35 cellular contexts compared by ENCODE assay signal in the genomic region with DNA sequence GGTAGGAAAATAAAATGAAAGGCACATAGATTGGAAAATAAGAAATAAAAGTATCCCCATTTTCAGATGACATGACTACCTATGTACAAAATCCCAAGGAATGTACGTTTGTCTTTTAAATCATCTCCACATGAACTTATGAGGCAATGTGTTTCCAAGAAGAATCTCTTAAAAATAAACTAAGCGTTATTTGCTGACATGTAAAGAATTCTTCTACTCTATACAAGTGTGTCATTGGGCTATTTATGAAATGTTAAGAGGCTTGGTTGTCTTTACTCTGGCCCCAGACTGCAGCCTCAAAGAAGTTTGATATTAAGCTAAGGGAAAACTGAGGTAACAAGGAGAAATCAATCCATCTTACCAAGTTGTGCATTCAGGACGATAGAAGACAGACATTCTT. TPM values are rescaled to one million over a fixed set of nuclear protein-coding genes. Genes with fewer than 3 reads are reported as not detected.
"Had no signal": no experiment of that assay in that cellular context is flagged by ENCODE, and none has a peak within 500 bp of the region (broad histone marks: within the 10 kb centered on the region; RNA-seq: fewer than 3 reads in every experiment).

No MANE protein-coding gene starts in this region.

- H3K4me3 ChIP-seq: ascending aorta, body of pancreas, breast epithelium had no signal

- H3K27ac ChIP-seq: ascending aorta, body of pancreas, brain microvascular endothelial cell, breast epithelium, VCaP had no signal

- H3K9me3 Mint-ChIP-seq: activated B cell treated with CpG ODN at 0.5 μM for 24 hours; activated CD4-positive, alpha-beta memory T cell treated with anti-CD3 and anti-CD28 coated beads, Interleukin-2, amount 10 ng/mL, durations not matched to agents 7 days and 5 days; activated CD4-positive, alpha-beta T cell treated with anti-CD3 and anti-CD28 coated beads, Interleukin-2, amount 10 ng/mL, durations not matched to agents 7 days and 5 days; activated naive CD4-positive, alpha-beta T cell treated with anti-CD3 and anti-CD28 coated beads, Interleukin-2, amount 10 ng/mL, durations not matched to agents 7 days and 5 days; activated naive CD4-positive, alpha-beta T cell treated with anti-CD3 and anti-CD28 coated beads, Interleukin-2, amount 50 U/mL, for 24 hours; activated naive CD8-positive, alpha-beta T cell treated with anti-CD3 and anti-CD28 coated beads, Interleukin-2, amount 10 ng/mL, durations not matched to agents 7 days and 5 days; activated T-cell treated with anti-CD3 and anti-CD28 coated beads, Interleukin-2, amount 50 U/mL, for 4 hours; activated T-cell treated with anti-CD3 and anti-CD28 coated beads, Interleukin-2, amount 50 U/mL, for 72 hours; activated T-helper 1 cell treated with anti-CD3 and anti-CD28 coated beads, Interleukin-12 subunit alpha, Interleukin-12 subunit beta, Interleukin-2, Interleukin-4 antibody, amounts not matched to agents 30 ng/mL and 10 ng/mL and 1 ng/mL, durations not matched to agents 14 hours and 24 hours and 36 hours; activated T-helper 17 cell treated with anti-CD3 and anti-CD28 coated beads, Interleukin-2, amount 50 U/mL, for 72 hours; T-helper 1 cell treated with Interleukin-12 subunit alpha and Interleukin-12 subunit beta and Interleukin-4 antibody, amounts not matched to agents 30 μg/mL and 1 μg/mL, for 36 hours; T-helper 2 cell treated with Interferon-gamma antibody and Interleukin-4, amounts not matched to agents 5 μg/mL and 100 μg/mL, for 36 hours had no signal

- H3K4me1 Mint-ChIP-seq: activated B cell treated with CpG ODN at 0.5 μM for 24 hours; activated CD4-positive, alpha-beta T cell treated with anti-CD3 and anti-CD28 coated beads, Interleukin-2, amount 10 ng/mL, durations not matched to agents 7 days and 5 days; activated T-helper 17 cell treated with anti-CD3 and anti-CD28 coated beads, Interleukin-2, amount 50 U/mL, for 72 hours had no signal

- H3K4me1 ChIP-seq: ascending aorta, body of pancreas, breast epithelium had no signal

- H3K9me3 ChIP-seq: ascending aorta, body of pancreas, breast epithelium had no signal

- DNase-seq: activated B cell treated with CpG ODN at 0.5 μM for 24 hours; activated CD4-positive, alpha-beta memory T cell treated with anti-CD3 and anti-CD28 coated beads, Interleukin-2, amount 10 ng/mL, durations not matched to agents 7 days and 5 days; activated CD4-positive, alpha-beta T cell treated with anti-CD3 and anti-CD28 coated beads for 4 hours; activated CD4-positive, alpha-beta T cell treated with anti-CD3 and anti-CD28 coated beads, Interleukin-2, amount 10 ng/mL, durations not matched to agents 7 days and 5 days; activated CD4-positive, alpha-beta T cell treated with anti-CD3 and anti-CD28 coated beads, Interleukin-2, amount 50 U/mL, for 48 hours; activated CD4-positive, CD25-positive, alpha-beta regulatory T cell treated with anti-CD3 and anti-CD28 coated beads, Interleukin-2, amount 50 U/mL, for 72 hours; activated CD8-positive, alpha-beta memory T cell treated with anti-CD3 and anti-CD28 coated beads, Interleukin-2, amount 50 U/mL, for 4 hours; activated effector memory CD4-positive, alpha-beta T cell treated with anti-CD3 and anti-CD28 coated beads, Interleukin-2, amount 50 U/mL, for 16 hours; activated gamma-delta T cell treated with Interleukin-2 at 50 U/mL for 16 hours; activated naive CD4-positive, alpha-beta T cell treated with anti-CD3 and anti-CD28 coated beads, Interleukin-2, amount 10 ng/mL, durations not matched to agents 7 days and 5 days; activated naive CD4-positive, alpha-beta T cell treated with Interleukin-2 at 50 U/mL for 16 hours; activated naive CD8-positive, alpha-beta T cell treated with anti-CD3 and anti-CD28 coated beads, Interleukin-2, amount 10 ng/mL, durations not matched to agents 7 days and 5 days; activated naive CD8-positive, alpha-beta T cell treated with anti-CD3 and anti-CD28 coated beads, Interleukin-2, amount 50 U/mL, for 24 hours; activated T-cell treated with anti-CD3 and anti-CD28 coated beads for 4 hours; activated T-cell treated with anti-CD3 and anti-CD28 coated beads, Interleukin-2, amount 50 U/mL, for 1 hour; activated T-cell treated with anti-CD3 and anti-CD28 coated beads, Interleukin-2, amount 50 U/mL, for 4 hours; activated T-cell treated with anti-CD3 and anti-CD28 coated beads, Interleukin-2, amount 50 U/mL, for 72 hours; amygdala; anterior cingulate cortex; body of pancreas; brain microvascular endothelial cell; central memory CD4-positive, alpha-beta T cell; T-helper 1 cell; T-helper 2 cell; T-helper 9 cell had no signal

- H3K36me3 ChIP-seq: ascending aorta, brain microvascular endothelial cell, breast epithelium had no signal

- H3K27ac Mint-ChIP-seq: activated B cell treated with CpG ODN at 0.5 μM for 24 hours; activated CD4-positive, alpha-beta memory T cell treated with anti-CD3 and anti-CD28 coated beads, Interleukin-2, amount 10 ng/mL, durations not matched to agents 7 days and 5 days; activated CD4-positive, alpha-beta T cell treated with anti-CD3 and anti-CD28 coated beads, Interleukin-2, amount 10 ng/mL, durations not matched to agents 7 days and 5 days; activated naive CD4-positive, alpha-beta T cell treated with anti-CD3 and anti-CD28 coated beads, Interleukin-2, amount 10 ng/mL, durations not matched to agents 7 days and 5 days; activated naive CD4-positive, alpha-beta T cell treated with anti-CD3 and anti-CD28 coated beads, Interleukin-2, amount 50 U/mL, for 24 hours; activated naive CD8-positive, alpha-beta T cell; activated naive CD8-positive, alpha-beta T cell treated with anti-CD3 and anti-CD28 coated beads, Interleukin-2, amount 10 ng/mL, durations not matched to agents 7 days and 5 days; activated naive CD8-positive, alpha-beta T cell treated with anti-CD3 and anti-CD28 coated beads, Interleukin-2, amount 50 U/mL, for 24 hours; activated T-cell treated with anti-CD3 and anti-CD28 coated beads, Interleukin-2, amount 50 U/mL, for 72 hours; activated T-helper 1 cell treated with anti-CD3 and anti-CD28 coated beads, Interleukin-12 subunit alpha, Interleukin-12 subunit beta, Interleukin-2, Interleukin-4 antibody, amounts not matched to agents 30 ng/mL and 10 ng/mL and 1 ng/mL, durations not matched to agents 14 hours and 24 hours and 36 hours; activated T-helper 17 cell treated with anti-CD3 and anti-CD28 coated beads, Interleukin-2, amount 50 U/mL, for 72 hours; T-helper 1 cell treated with Interleukin-12 subunit alpha and Interleukin-12 subunit beta and Interleukin-4 antibody, amounts not matched to agents 30 μg/mL and 1 μg/mL, for 36 hours; T-helper 2 cell treated with Interferon-gamma antibody and Interleukin-4, amounts not matched to agents 5 μg/mL and 100 μg/mL, for 36 hours had no signal

- FAIRE-seq: TTC549 had no signal

- H3K4me3 Mint-ChIP-seq: activated B cell treated with CpG ODN at 0.5 μM for 24 hours; activated CD4-positive, alpha-beta memory T cell treated with anti-CD3 and anti-CD28 coated beads, Interleukin-2, amount 10 ng/mL, durations not matched to agents 7 days and 5 days; activated CD4-positive, alpha-beta T cell treated with anti-CD3 and anti-CD28 coated beads, Interleukin-2, amount 10 ng/mL, durations not matched to agents 7 days and 5 days; activated naive CD4-positive, alpha-beta T cell treated with anti-CD3 and anti-CD28 coated beads, Interleukin-2, amount 10 ng/mL, durations not matched to agents 7 days and 5 days; activated naive CD4-positive, alpha-beta T cell treated with anti-CD3 and anti-CD28 coated beads, Interleukin-2, amount 50 U/mL, for 24 hours; activated naive CD8-positive, alpha-beta T cell; activated naive CD8-positive, alpha-beta T cell treated with anti-CD3 and anti-CD28 coated beads, Interleukin-2, amount 10 ng/mL, durations not matched to agents 7 days and 5 days; activated naive CD8-positive, alpha-beta T cell treated with anti-CD3 and anti-CD28 coated beads, Interleukin-2, amount 50 U/mL, for 24 hours; activated T-cell treated with anti-CD3 and anti-CD28 coated beads, Interleukin-2, amount 50 U/mL, for 4 hours; activated T-cell treated with anti-CD3 and anti-CD28 coated beads, Interleukin-2, amount 50 U/mL, for 72 hours; activated T-helper 1 cell treated with anti-CD3 and anti-CD28 coated beads, Interleukin-12 subunit alpha, Interleukin-12 subunit beta, Interleukin-2, Interleukin-4 antibody, amounts not matched to agents 30 ng/mL and 10 ng/mL and 1 ng/mL, durations not matched to agents 14 hours and 24 hours and 36 hours; activated T-helper 17 cell treated with anti-CD3 and anti-CD28 coated beads, Interleukin-2, amount 50 U/mL, for 72 hours; T-helper 1 cell treated with Interleukin-12 subunit alpha and Interleukin-12 subunit beta and Interleukin-4 antibody, amounts not matched to agents 30 μg/mL and 1 μg/mL, for 36 hours; T-helper 2 cell treated with Interferon-gamma antibody and Interleukin-4, amounts not matched to agents 5 μg/mL and 100 μg/mL, for 36 hours had no signal

- ATAC-seq: activated naive CD8-positive, alpha-beta T cell treated with anti-CD3 and anti-CD28 coated beads, Interleukin-2, amount 50 U/mL, for 24 hours; activated T-cell treated with anti-CD3 and anti-CD28 coated beads, Interleukin-2, amount 50 U/mL, for 4 hours; activated T-cell treated with anti-CD3 and anti-CD28 coated beads, Interleukin-2, amount 50 U/mL, for 72 hours; activated T-helper 17 cell treated with anti-CD3 and anti-CD28 coated beads, Interleukin-2, amount 50 U/mL, for 72 hours; body of pancreas had no signal

- H3K27me3 Mint-ChIP-seq: activated naive CD4-positive, alpha-beta T cell treated with anti-CD3 and anti-CD28 coated beads, Interleukin-2, amount 50 U/mL, for 24 hours had no signal

- H3K27me3 ChIP-seq: ascending aorta, body of pancreas, brain microvascular endothelial cell had no signal

- H3K36me3 Mint-ChIP-seq: activated naive CD4-positive, alpha-beta T cell treated with anti-CD3 and anti-CD28 coated beads, Interleukin-2, amount 10 ng/mL, durations not matched to agents 7 days and 5 days; activated naive CD4-positive, alpha-beta T cell treated with anti-CD3 and anti-CD28 coated beads, Interleukin-2, amount 50 U/mL, for 24 hours; activated naive CD8-positive, alpha-beta T cell; activated naive CD8-positive, alpha-beta T cell treated with anti-CD3 and anti-CD28 coated beads, Interleukin-2, amount 10 ng/mL, durations not matched to agents 7 days and 5 days had no signal

RNA-seq across cellular contexts. Expression of a gene that starts 37.2 kb away (rescaled TPM):
- total RNA-seq: activated CD4-positive, alpha-beta T cell treated with anti-CD3 and anti-CD28 coated beads, Interleukin-2, amount 10 ng/mL, durations not matched to agents 7 days and 5 days had no signal
